ENCODE assay signal across 13 cellular contexts in the genomic region with DNA sequence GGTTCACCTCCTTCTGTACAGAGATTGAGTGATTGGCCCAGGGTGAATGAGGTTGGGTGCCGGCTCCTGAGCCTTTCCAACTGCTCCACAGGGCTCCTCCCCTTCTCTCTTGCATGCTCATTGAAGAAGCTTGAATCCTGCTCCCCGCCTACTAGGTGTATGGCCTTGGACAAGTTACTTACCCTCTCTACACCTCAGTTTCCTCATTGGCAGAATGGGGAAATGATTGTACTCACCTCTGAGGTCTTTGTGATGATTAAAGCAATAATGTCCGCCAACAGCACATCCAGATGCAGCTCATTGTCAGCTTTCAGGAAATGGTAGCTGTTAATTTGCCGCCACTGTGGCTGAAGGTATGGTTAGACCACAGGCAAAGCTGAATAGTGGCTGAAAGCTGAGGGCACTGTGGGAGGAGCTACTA.
DNase-seq lines count a peak whose midpoint lies in the region; ATAC-seq, FAIRE-seq and TF ChIP-seq lines count a peak whose summit lies in the region.
"Had no signal": no experiment of that assay in that cellular context is flagged by ENCODE, and none has a peak within 500 bp of the region (broad histone marks: within the 10 kb centered on the region; RNA-seq: fewer than 3 reads in every experiment).

No MANE protein-coding gene starts in this region.

- no peaks in the 10 kb centered on the region for H3K36me3 ChIP-seq in KOPT-K1 (ENCODE audit: insufficient read depth, low read length)

- peaks cover 17% of the 10 kb centered on the region for H3K36me3 Mint-ChIP-seq in activated CD4-positive, alpha-beta T cell treated with anti-CD3 and anti-CD28 coated beads, Interleukin-2, amount 10 ng/mL, durations not matched to agents 7 days and 5 days (ENCODE audit: low read depth)
- H3K36me3 Mint-ChIP-seq in activated CD8-positive, alpha-beta T cell treated with anti-CD3 and anti-CD28 coated beads, Interleukin-2, amount 10 ng/mL, durations not matched to agents 7 days and 5 days (ENCODE audit: low read depth): peaks cover 32% of the 10 kb centered on the region
- peaks cover 6% of the 10 kb centered on the region for H3K36me3 Mint-ChIP-seq in glutamatergic neuron (ENCODE audit: unreplicated experiment)

- FAIRE-seq in GM12891 (lab: Jason Lieb, UNC): no peak
- FAIRE-seq: bronchial epithelial cell, urothelium cell line had no signal

- peak; percentile 74 for ATAC-seq in activated CD8-positive, alpha-beta T cell treated with anti-CD3 and anti-CD28 coated beads, Interleukin-2, amount 10 ng/mL, durations not matched to agents 7 days and 5 days
- ATAC-seq in HG03342 (IDR thresholded peaks at IDR 0.05; ENCODE audit: unreplicated experiment): no peak

- DNase-seq in activated CD4-positive, alpha-beta T cell treated with anti-CD3 and anti-CD28 coated beads, Interleukin-2, amount 10 ng/mL, durations not matched to agents 7 days and 5 days: peak; percentile 71
- no peak for DNase-seq in activated CD4-positive, alpha-beta T cell treated with anti-CD3 and anti-CD28 coated beads, Interleukin-2, amount 50 U/mL, for 4 hours
- DNase-seq in activated CD8-positive, alpha-beta T cell treated with anti-CD3 and anti-CD28 coated beads, Interleukin-2, amount 10 ng/mL, durations not matched to agents 7 days and 5 days: peak; percentile 86
- DNase-seq in stimulated activated CD8-positive, alpha-beta memory T cell treated with anti-CD3 and anti-CD28 coated beads, Interleukin-2, amount 100 ng/mL, for 48 hours (ENCODE audit: low read depth in 2 of 2): peak; percentile 8 to 20
- DNase-seq in GM12891 (ENCODE audit: insufficient read length, low spot score) (no peak), glutamatergic neuron (no peak)
- DNase-seq: DMS79, HFFc6, NCI-H2171 had no signal

- peak overlapping the region; percentile 88 for H3K27ac Mint-ChIP-seq in activated CD4-positive, alpha-beta T cell treated with anti-CD3 and anti-CD28 coated beads, Interleukin-2, amount 10 ng/mL, durations not matched to agents 7 days and 5 days
- peak overlapping the region; percentile 92 for H3K27ac Mint-ChIP-seq in activated CD8-positive, alpha-beta T cell treated with anti-CD3 and anti-CD28 coated beads, Interleukin-2, amount 10 ng/mL, durations not matched to agents 7 days and 5 days
- H3K27ac Mint-ChIP-seq in glutamatergic neuron (ENCODE audit: unreplicated experiment): no peak overlapping the region
- H3K27ac Mint-ChIP-seq: HFFc6 had no signal

- H3K9me3 Mint-ChIP-seq in activated CD4-positive, alpha-beta T cell treated with anti-CD3 and anti-CD28 coated beads, Interleukin-2, amount 10 ng/mL, durations not matched to agents 7 days and 5 days: peaks cover 9% of the 10 kb centered on the region
- peaks cover 12% of the 10 kb centered on the region for H3K9me3 Mint-ChIP-seq in activated CD8-positive, alpha-beta T cell treated with anti-CD3 and anti-CD28 coated beads, Interleukin-2, amount 10 ng/mL, durations not matched to agents 7 days and 5 days (ENCODE audit: insufficient read depth)
- H3K9me3 Mint-ChIP-seq in glutamatergic neuron (ENCODE audit: unreplicated experiment): peaks cover 1% of the 10 kb centered on the region
- H3K9me3 Mint-ChIP-seq: HFFc6 had no signal

- no peak for TF ChIP-seq POLR2A in GM12891 (IDR thresholded peaks at IDR 0.05; ENCODE audit: low read depth, low read length)

- H3K27me3 Mint-ChIP-seq in activated CD4-positive, alpha-beta T cell treated with anti-CD3 and anti-CD28 coated beads, Interleukin-2, amount 10 ng/mL, durations not matched to agents 7 days and 5 days: no peaks in the 10 kb centered on the region
- peaks cover 9% of the 10 kb centered on the region for H3K27me3 Mint-ChIP-seq in activated CD8-positive, alpha-beta T cell treated with anti-CD3 and anti-CD28 coated beads, Interleukin-2, amount 10 ng/mL, durations not matched to agents 7 days and 5 days (ENCODE audit: low read depth)
- H3K27me3 Mint-ChIP-seq in glutamatergic neuron (ENCODE audit: unreplicated experiment): no peaks in the 10 kb centered on the region

- POLR2A ChIA-PET in activated CD4-positive, alpha-beta T cell treated with anti-CD3 and anti-CD28 coated beads, Interleukin-2, amount 10 ng/mL, durations not matched to agents 7 days and 5 days (lab: Charles Lee): no interaction called here
- POLR2A ChIA-PET in activated CD8-positive, alpha-beta T cell treated with anti-CD3 and anti-CD28 coated beads, Interleukin-2, amount 10 ng/mL, durations not matched to agents 7 days and 5 days (lab: Charles Lee): no interaction called here

- CTCF ChIA-PET in activated CD4-positive, alpha-beta T cell treated with anti-CD3 and anti-CD28 coated beads, Interleukin-2, amount 10 ng/mL, durations not matched to agents 7 days and 5 days (lab: Charles Lee): interaction anchor here (0.5 to 1.2 kb wide), 4 partner anchors 9 to 251 kb away, joined by 3 to 5 read pairs (median 4); no protein-coding TSS in a partner anchor
- CTCF ChIA-PET in activated CD8-positive, alpha-beta T cell treated with anti-CD3 and anti-CD28 coated beads, Interleukin-2, amount 10 ng/mL, durations not matched to agents 7 days and 5 days (lab: Charles Lee): interaction anchor here (0.9 to 2.6 kb wide), 5 partner anchors 9 to 251 kb away, joined by 3 to 7 read pairs (median 7); no protein-coding TSS in a partner anchor

- no peak for TF ChIP-seq CTCF in glutamatergic neuron (IDR thresholded peaks at IDR 0.05; ENCODE audit: partially characterized antibody, unreplicated experiment)

- H3K9me3 ChIP-seq in KOPT-K1 (ENCODE audit: insufficient read depth, low read length, poor library complexity, severe bottlenecking): no peaks in the 10 kb centered on the region

- no peak overlapping the region for H3K4me3 Mint-ChIP-seq in activated CD4-positive, alpha-beta T cell treated with anti-CD3 and anti-CD28 coated beads, Interleukin-2, amount 10 ng/mL, durations not matched to agents 7 days and 5 days
- H3K4me3 Mint-ChIP-seq in activated CD8-positive, alpha-beta T cell treated with anti-CD3 and anti-CD28 coated beads, Interleukin-2, amount 10 ng/mL, durations not matched to agents 7 days and 5 days: peak overlapping the region; percentile 48
- H3K4me3 Mint-ChIP-seq in glutamatergic neuron (ENCODE audit: unreplicated experiment): no peak overlapping the region
- H3K4me3 Mint-ChIP-seq: HFFc6 had no signal

- peak overlapping the region; percentile 67 for H3K27ac ChIP-seq in KOPT-K1 (ENCODE audit: low read depth, low read length, poor library complexity, severe bottlenecking)

- H3K4me1 Mint-ChIP-seq in activated CD4-positive, alpha-beta T cell treated with anti-CD3 and anti-CD28 coated beads, Interleukin-2, amount 10 ng/mL, durations not matched to agents 7 days and 5 days: peaks cover 71% of the 10 kb centered on the region
- H3K4me1 Mint-ChIP-seq in activated CD8-positive, alpha-beta T cell treated with anti-CD3 and anti-CD28 coated beads, Interleukin-2, amount 10 ng/mL, durations not matched to agents 7 days and 5 days (ENCODE audit: low read depth): peaks cover 69% of the 10 kb centered on the region
- peaks cover 19% of the 10 kb centered on the region for H3K4me1 Mint-ChIP-seq in glutamatergic neuron (ENCODE audit: low read depth, unreplicated experiment)

TF ChIP-seq in GM12891, 5 proteins besides CTCF, POLR2A, EP300 and RAD21:
- TF ChIP-seq PAX5 (IDR thresholded peaks at IDR 0.05; ENCODE audit: insufficient read depth, low read length, severe bottlenecking) (no peak), POU2F2 (IDR thresholded peaks at IDR 0.05; ENCODE audit: low read depth, low read length) (no peak), TAF1 (IDR thresholded peaks at IDR 0.05; ENCODE audit: low read depth, low read length) (no peak), POLR2AphosphoS5 (IDR thresholded peaks at IDR 0.05; ENCODE audit: low read depth, low read length) (no peak), SPI1 (IDR thresholded peaks at IDR 0.05; ENCODE audit: low read depth, low read length) (no peak)

Comparison
In these comparisons a context has a peak if more than half of its experiments do, and no peak if none do; other contexts are left out.
1. DNase-seq: peak in activated CD4-positive, alpha-beta T cell treated with anti-CD3 and anti-CD28 coated beads, Interleukin-2, amount 10 ng/mL, durations not matched to agents 7 days and 5 days (single experiment), activated CD8-positive, alpha-beta T cell treated with anti-CD3 and anti-CD28 coated beads, Interleukin-2, amount 10 ng/mL, durations not matched to agents 7 days and 5 days (single experiment) and stimulated activated CD8-positive, alpha-beta memory T cell treated with anti-CD3 and anti-CD28 coated beads, Interleukin-2, amount 100 ng/mL, for 48 hours (2 of 2); none in activated CD4-positive, alpha-beta T cell treated with anti-CD3 and anti-CD28 coated beads, Interleukin-2, amount 50 U/mL, for 4 hours (0 of 2), GM12891 (single experiment) and glutamatergic neuron (single experiment).